ENCODE assay signal across 8 cellular contexts in genomic region chr11:11931461-11932055, GRCh38.
A peak's percentile ranks its signal among the peaks of the same experiment; 100 is the strongest.
DNase-seq lines count a peak whose midpoint lies in the region; ATAC-seq and TF ChIP-seq lines count a peak whose summit lies in the region.

No MANE protein-coding gene starts in this region.

- H3K4me1 Mint-ChIP-seq in endothelial cell (ENCODE audit: unreplicated experiment): no peaks in the 10 kb centered on the region

- H4K5ac ChIP-seq in IMR-90 (ENCODE audit: low read depth, low read length): no peak overlapping the region

- H3K9me3 Mint-ChIP-seq in endothelial cell (ENCODE audit: unreplicated experiment): no peaks in the 10 kb centered on the region

- DNase-seq in Daoy (ENCODE audit: low read depth): peak; percentile 49
- DNase-seq in IMR-90: peak; percentile 74
- no peak for DNase-seq in Peyer's patch
- no peak for DNase-seq in endothelial cell (ENCODE audit: low spot score)
- DNase-seq in middle frontal gyrus (ENCODE audit: extremely low spot score, low spot score): peak; percentile 50
- DNase-seq in UCSD-AML1 (lab: John Stamatoyannopoulos, UW; ENCODE audit: unreplicated experiment): no peak

- no peak overlapping the region for H3K9ac ChIP-seq in IMR-90 (ENCODE audit: low read depth, low read length)

- H2AK5ac ChIP-seq in IMR-90 (ENCODE audit: low read depth, low read length): no peak overlapping the region

- ATAC-seq in IMR-90 (ENCODE audit: low read depth): peak; percentile 53
- ATAC-seq in HG03442 (IDR thresholded peaks at IDR 0.05; ENCODE audit: unreplicated experiment): no peak
- ATAC-seq in GM18520 (IDR thresholded peaks at IDR 0.05; ENCODE audit: unreplicated experiment): no peak

- dilution Hi-C loops in IMR-90 (cut with HindIII; ENCODE audit: low sequenced_read_pairs, unreplicated experiment): no loop called here

- no peak overlapping the region for H3K56ac ChIP-seq in IMR-90 (ENCODE audit: extremely low read depth, insufficient read depth, low read length)

- POLR2A ChIA-PET in IMR-90 (lab: Charles Lee; ENCODE audit: unreplicated experiment): no interaction called here

- no peaks in the 10 kb centered on the region for H3K27me3 Mint-ChIP-seq in endothelial cell (ENCODE audit: unreplicated experiment)

- peak overlapping the region; percentile 60 for H2BK5ac ChIP-seq in IMR-90 (ENCODE audit: low read depth, low read length, poor library complexity, severe bottlenecking)

- no peak overlapping the region for H3K27ac ChIP-seq in IMR-90 (ENCODE audit: insufficient read depth, low read length)
- no peak overlapping the region for H3K27ac ChIP-seq in Peyer's patch

- no peaks in the 10 kb centered on the region for H3K27me3 ChIP-seq in IMR-90 (ENCODE audit: control insufficient read depth, insufficient read depth, low read length)
- no peaks in the 10 kb centered on the region for H3K27me3 ChIP-seq in Peyer's patch

- no peak overlapping the region for H3K4me2 ChIP-seq in IMR-90 (ENCODE audit: low read depth, low read length)

- peaks cover 16 to 22% of the 10 kb centered on the region in 2 experiments for H3K79me1 ChIP-seq in IMR-90 (ENCODE audit: low read depth in 1 of 2, low read length in 2 of 2)

- no peak overlapping the region for H4K8ac ChIP-seq in IMR-90 (ENCODE audit: low read depth in 2 of 2, low read length in 2 of 2)

- no peak overlapping the region for H3K27ac Mint-ChIP-seq in endothelial cell (ENCODE audit: unreplicated experiment)

- no peak overlapping the region for H3K4me3 Mint-ChIP-seq in endothelial cell (ENCODE audit: unreplicated experiment)

- H3K36me3 Mint-ChIP-seq in endothelial cell (ENCODE audit: low read depth, unreplicated experiment): peaks cover 14% of the 10 kb centered on the region

- H3K4me3 ChIP-seq in IMR-90 (ENCODE audit: insufficient read depth, low read depth, low read length) (no peak overlapping the region), Peyer's patch (no peak overlapping the region)

- no peak overlapping the region for H2AFZ ChIP-seq in IMR-90 (replicated peaks; ENCODE audit: low read length, poor library complexity)

- intact Hi-C loops in IMR-90 (cut with micrococcal nuclease): loop anchor here (1.0 to 5.0 kb wide), 3 partner anchors 113 to 351 kb away; no protein-coding TSS in a partner anchor

- no peak for TF ChIP-seq POLR2A in IMR-90 (IDR thresholded peaks at IDR 0.05; ENCODE audit: low read depth, low read length)
- no peak for TF ChIP-seq POLR2A in Peyer's patch (IDR thresholded peaks at IDR 0.05)

- WGBS in IMR-90 (ENCODE audit: extremely low coverage in 2 of 2, insufficient read length in 1 of 2), 2 experiments: no CpG with 5 or more reads among the region's 5 CpGs

- H3K9me1 ChIP-seq in IMR-90 (ENCODE audit: insufficient read depth, low read length): peaks cover 3% of the 10 kb centered on the region; the same call in 1 of the 2 replicates

- no peaks in the 10 kb centered on the region for H3K9me3 ChIP-seq in IMR-90 (ENCODE audit: control insufficient read depth, insufficient read depth, low read length)
- H3K9me3 ChIP-seq in Peyer's patch: no peaks in the 10 kb centered on the region

- no peak overlapping the region for H4K91ac ChIP-seq in IMR-90 (ENCODE audit: insufficient read depth, low read depth, low read length)

- no peak overlapping the region for H3K23ac ChIP-seq in IMR-90 (ENCODE audit: low read depth, low read length)

- H4K20me1 ChIP-seq in IMR-90 (ENCODE audit: insufficient read depth, low read length): no peaks in the 10 kb centered on the region

- H2BK15ac ChIP-seq in IMR-90 (ENCODE audit: low read depth, low read length): no peak overlapping the region

- H3K14ac ChIP-seq in IMR-90 (replicated peaks; ENCODE audit: low read depth, low read length): no peak overlapping the region

- H3K4me1 ChIP-seq in IMR-90 (ENCODE audit: control insufficient read depth, insufficient read depth, low read length) (peaks cover 3% of the 10 kb centered on the region), Peyer's patch (no peaks in the 10 kb centered on the region)

- 0 out of 2 replicates have a peak overlapping the region, but pooled peaks have one; percentile 40 for H3K4ac ChIP-seq in IMR-90 (ENCODE audit: low read depth, low read length)

- H3K36me3 ChIP-seq in IMR-90 (ENCODE audit: control insufficient read depth, insufficient read depth, low read length) (peaks cover 7% of the 10 kb centered on the region), Peyer's patch (peaks cover 0 to 58% (median 0%) of the 10 kb centered on the region in 3 donors)

- TF ChIP-seq RAD21 in IMR-90 (IDR thresholded peaks at IDR 0.05; ENCODE audit: low read length): peak; percentile 78

- H2BK20ac ChIP-seq in IMR-90 (ENCODE audit: low read depth, low read length): no peak overlapping the region

- no peak overlapping the region for H2AK9ac ChIP-seq in IMR-90 (replicated peaks; ENCODE audit: low read depth, low read length, poor library complexity)

- CTCF ChIA-PET in IMR-90 (lab: Yijun Ruan, JAX): interaction anchor here (0.6 to 2.2 kb wide), 4 partner anchors 10 to 345 kb away, joined by 3 to 13 read pairs (median 4); no protein-coding TSS in a partner anchor

- TF ChIP-seq CTCF in IMR-90 (conservative IDR thresholded peaks at IDR 0.05; ENCODE audit: low read depth, low read length) (peak; percentile 74), Peyer's patch (IDR thresholded peaks at IDR 0.05) (peak in 4 of 6 experiments; percentile 52 to 65 (median 60)), endothelial cell (IDR thresholded peaks at IDR 0.05; ENCODE audit: unreplicated experiment) (peak; percentile 74)

- H2BK120ac ChIP-seq in IMR-90 (ENCODE audit: low read depth, low read length): no peak overlapping the region

- no TSS peak for BruUV-seq in IMR-90 (replicated peaks; lab: Mats Ljungman, UMichigan)

- in situ Hi-C loops in IMR-90 (cut with MboI; ENCODE audit: low sequenced_read_pairs): loop anchor here (10.0 kb wide), 1 partner anchor 113 kb away; no protein-coding TSS in a partner anchor

- no peak overlapping the region for H3K18ac ChIP-seq in IMR-90 (ENCODE audit: low read depth, low read length)

TF ChIP-seq in IMR-90, 13 proteins besides CTCF, POLR2A, EP300 and RAD21:
- 0 out of 2 replicates have a peak, but pooled peaks have one; percentile 13 for TF ChIP-seq BHLHE40 (IDR thresholded peaks at IDR 0.05; ENCODE audit: low read depth, low read length)
- TF ChIP-seq MAZ (IDR thresholded peaks at IDR 0.05; ENCODE audit: borderline replicate concordance, low read depth, low read length): no peak
- TF ChIP-seq RCOR1 (IDR thresholded peaks at IDR 0.05; ENCODE audit: insufficient replicate concordance, low read length): no peak
- no peak for TF ChIP-seq ELK1 (IDR thresholded peaks at IDR 0.05; ENCODE audit: borderline replicate concordance, low read depth, low read length)
- no peak for TF ChIP-seq RFX5 (IDR thresholded peaks at IDR 0.05; ENCODE audit: low read depth, low read length)
- peak; percentile 71 for TF ChIP-seq SMC3 (IDR thresholded peaks at IDR 0.05; ENCODE audit: low read depth, low read length)
- TF ChIP-seq, protein P1, sequence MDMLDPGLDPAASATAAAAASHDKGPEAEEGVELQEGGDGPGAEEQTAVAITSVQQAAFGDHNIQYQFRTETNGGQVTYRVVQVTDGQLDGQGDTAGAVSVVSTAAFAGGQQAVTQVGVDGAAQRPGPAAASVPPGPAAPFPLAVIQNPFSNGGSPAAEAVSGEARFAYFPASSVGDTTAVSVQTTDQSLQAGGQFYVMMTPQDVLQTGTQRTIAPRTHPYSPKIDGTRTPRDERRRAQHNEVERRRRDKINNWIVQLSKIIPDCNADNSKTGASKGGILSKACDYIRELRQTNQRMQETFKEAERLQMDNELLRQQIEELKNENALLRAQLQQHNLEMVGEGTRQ (IDR thresholded peaks at IDR 0.05; ENCODE audit: low read depth, low read length): peak; percentile 92
- TF ChIP-seq MXI1 (IDR thresholded peaks at IDR 0.05; ENCODE audit: borderline replicate concordance, low read depth, low read length): no peak
- TF ChIP-seq FOS (IDR thresholded peaks at IDR 0.05; ENCODE audit: low read depth, low read length): no peak
- TF ChIP-seq NFE2L2 (IDR thresholded peaks at IDR 0.05; ENCODE audit: low read depth, low read length): no peak
- 0 out of 2 replicates have a peak, but pooled peaks have one; percentile 5 for TF ChIP-seq CEBPB (IDR thresholded peaks at IDR 0.05; ENCODE audit: low read depth, low read length)
- no peak for TF ChIP-seq CHD1 (IDR thresholded peaks at IDR 0.05; ENCODE audit: low read depth, low read length)
- TF ChIP-seq MAFK (IDR thresholded peaks at IDR 0.05; ENCODE audit: low read depth, low read length): no peak
TF ChIP-seq in IMR-90: peak in this region for 4.

Comparison
In these comparisons a context has a peak if more than half of its experiments do, and no peak if none do; other contexts are left out.
1. DNase-seq: peak in Daoy (single experiment), IMR-90 (single experiment) and middle frontal gyrus (single experiment); none in Peyer's patch (0 of 3), endothelial cell (single experiment) and UCSD-AML1 (single experiment).
2. Peak in every context shown above with its lines, with median percentiles within 50 percentile points of each other: CTCF ChIP-seq.